In the genomic region with DNA sequence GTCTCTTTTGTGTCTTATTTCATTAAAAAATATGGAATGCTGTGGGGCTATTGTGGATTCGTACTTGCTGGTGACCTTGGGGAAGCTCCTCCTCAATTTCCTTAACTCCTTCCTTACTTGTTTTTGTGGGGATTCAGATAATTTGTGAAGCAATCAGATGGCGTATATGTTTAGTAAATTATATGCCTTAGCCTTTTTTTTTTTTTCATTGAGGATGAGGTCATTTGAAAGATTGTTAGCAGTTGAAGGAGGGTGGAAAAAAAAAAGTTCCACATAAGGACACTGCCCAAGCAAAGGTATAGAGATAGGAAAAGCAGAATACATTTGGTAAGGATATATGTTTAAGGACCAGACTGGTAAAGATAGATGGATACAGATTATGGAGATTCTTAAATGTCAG, we compare ENCODE assay signal across 22 cellular contexts. TPM values are rescaled to one million over a fixed set of nuclear protein-coding genes. Genes with fewer than 3 reads are reported as not detected.
DNase-seq lines count a peak whose midpoint lies in the region; ATAC-seq and TF ChIP-seq lines count a peak whose summit lies in the region.
"Had no signal": no experiment of that assay in that cellular context is flagged by ENCODE, and none has a peak within 500 bp of the region (broad histone marks: within the 10 kb centered on the region; RNA-seq: fewer than 3 reads in every experiment).

No MANE protein-coding gene starts in this region.

- H3K4me1 Mint-ChIP-seq in CD4-positive, CD25-positive, alpha-beta regulatory T cell, result peaks cover 60 to 79% (median 70%) of the 10 kb centered on the region in 4 donors
- peaks cover 58% of the 10 kb centered on the region for H3K4me1 Mint-ChIP-seq in activated CD8-positive, alpha-beta T cell treated with anti-CD3 and anti-CD28 coated beads for 36 hours (ENCODE audit: low read depth)
- peaks cover 34 to 67% of the 10 kb centered on the region in 2 donors for H3K4me1 Mint-ChIP-seq in stimulated activated naive B cell treated with anti-CD40 and anti-IgM and Interleukin-4, amounts not matched to agents 10 μg/mL and 1 μg/mL and 100 μg/mL, for 72 hours

- POLR2A ChIA-PET in activated CD8-positive, alpha-beta T cell treated with anti-CD3 and anti-CD28 coated beads for 36 hours (lab: Charles Lee), result no interaction called here

- peak overlapping the region; percentile 10 for H3K4me3 ChIP-seq in CD4-positive, CD25-positive, alpha-beta regulatory T cell (ENCODE audit: low read depth, low read length)
- no peak overlapping the region for H3K4me3 ChIP-seq in RWPE2 (ENCODE audit: severe bottlenecking)
- H3K4me3 ChIP-seq in sigmoid colon, result peak overlapping the region in 1 of 4 donors; percentile 9
- no peak overlapping the region for H3K4me3 ChIP-seq in uterus
- H3K4me3 ChIP-seq: SK-N-MC had no signal

- peak overlapping the region in 1 of 3 donors; percentile 71 for H3K27ac Mint-ChIP-seq in CD4-positive, CD25-positive, alpha-beta regulatory T cell
- H3K27ac Mint-ChIP-seq in activated CD8-positive, alpha-beta T cell treated with anti-CD3 and anti-CD28 coated beads for 36 hours, result no peak overlapping the region
- H3K27ac Mint-ChIP-seq in stimulated activated naive B cell treated with anti-CD40 and anti-IgM and Interleukin-4, amounts not matched to agents 10 μg/mL and 1 μg/mL and 100 μg/mL, for 72 hours, result no peak overlapping the region
- H3K27ac Mint-ChIP-seq: activated naive CD4-positive, alpha-beta T cell treated with anti-CD3 and anti-CD28 coated beads for 36 hours; nephron; stimulated activated naive CD8-positive, alpha-beta T cell treated with anti-CD3 and anti-CD28 coated beads, Interleukin-15, Interleukin-2, amounts not matched to agents 100 ng/mL and 50 ng/mL, for 24 hours had no signal

- H3K36me3 ChIP-seq in CD4-positive, CD25-positive, alpha-beta regulatory T cell (ENCODE audit: control insufficient read depth, insufficient read depth, low read length), result no peaks in the 10 kb centered on the region
- H3K36me3 ChIP-seq in RWPE2 (ENCODE audit: low read depth) (no peaks in the 10 kb centered on the region), sigmoid colon (no peaks in the 10 kb centered on the region), uterus (no peaks in the 10 kb centered on the region)

- H3K9me3 ChIP-seq in CD4-positive, CD25-positive, alpha-beta regulatory T cell (ENCODE audit: control insufficient read depth in 2 of 2, low read length in 2 of 2), result no peaks in the 10 kb centered on the region
- H3K9me3 ChIP-seq in RWPE2 (ENCODE audit: severe bottlenecking) (no peaks in the 10 kb centered on the region), sigmoid colon (no peaks in the 10 kb centered on the region), uterus (no peaks in the 10 kb centered on the region)

- no peaks in the 10 kb centered on the region for H3K27me3 Mint-ChIP-seq in CD4-positive, CD25-positive, alpha-beta regulatory T cell
- no peaks in the 10 kb centered on the region for H3K27me3 Mint-ChIP-seq in activated CD8-positive, alpha-beta T cell treated with anti-CD3 and anti-CD28 coated beads for 36 hours
- no peaks in the 10 kb centered on the region for H3K27me3 Mint-ChIP-seq in stimulated activated naive B cell treated with anti-CD40 and anti-IgM and Interleukin-4, amounts not matched to agents 10 μg/mL and 1 μg/mL and 100 μg/mL, for 72 hours
- H3K27me3 Mint-ChIP-seq: stimulated activated naive CD8-positive, alpha-beta T cell treated with anti-CD3 and anti-CD28 coated beads, Interleukin-15, Interleukin-2, amounts not matched to agents 100 ng/mL and 50 ng/mL, for 24 hours had no signal

- H3K4me3 Mint-ChIP-seq in CD4-positive, CD25-positive, alpha-beta regulatory T cell, result peak overlapping the region; percentile 3 to 99 (median 38)
- H3K4me3 Mint-ChIP-seq in activated CD8-positive, alpha-beta T cell treated with anti-CD3 and anti-CD28 coated beads for 36 hours, result no peak overlapping the region
- H3K4me3 Mint-ChIP-seq in stimulated activated naive B cell treated with anti-CD40 and anti-IgM and Interleukin-4, amounts not matched to agents 10 μg/mL and 1 μg/mL and 100 μg/mL, for 72 hours, result no peak overlapping the region
- H3K4me3 Mint-ChIP-seq: activated naive CD4-positive, alpha-beta T cell treated with anti-CD3 and anti-CD28 coated beads for 36 hours had no signal

- 41 to 67% methylated on average over 2 of the region's 2 CpGs for WGBS in sigmoid colon, 2 donors

- no peak for TF ChIP-seq EP300 in sigmoid colon (IDR thresholded peaks at IDR 0.05)

- H3K4me1 ChIP-seq in CD4-positive, CD25-positive, alpha-beta regulatory T cell (ENCODE audit: control insufficient read depth, insufficient read depth, low read length, poor library complexity, severe bottlenecking), result peaks cover 45% of the 10 kb centered on the region
- H3K4me1 ChIP-seq in RWPE2 (ENCODE audit: insufficient read depth, poor library complexity, severe bottlenecking) (peaks cover 63% of the 10 kb centered on the region), sigmoid colon (peaks cover 0 to 67% (median 54%) of the 10 kb centered on the region in 4 donors), uterus (no peaks in the 10 kb centered on the region)

- peaks cover 3% of the 10 kb centered on the region for H3K36me3 Mint-ChIP-seq in CD4-positive, CD25-positive, alpha-beta regulatory T cell
- peaks cover 11% of the 10 kb centered on the region for H3K36me3 Mint-ChIP-seq in activated CD8-positive, alpha-beta T cell treated with anti-CD3 and anti-CD28 coated beads for 36 hours (ENCODE audit: low read depth)
- H3K36me3 Mint-ChIP-seq in stimulated activated naive B cell treated with anti-CD40 and anti-IgM and Interleukin-4, amounts not matched to agents 10 μg/mL and 1 μg/mL and 100 μg/mL, for 72 hours, result peaks cover 4 to 11% of the 10 kb centered on the region in 2 donors

- intact Hi-C loops in sigmoid colon (cut with DNase I) (no loop called here), uterus (cut with DNase I; ENCODE audit: low total_unique reads) (no loop called here)
- intact Hi-C loops in activated CD8-positive, alpha-beta T cell treated with anti-CD3 and anti-CD28 coated beads for 36 hours (cut with micrococcal nuclease), result no loop called here

- no peaks in the 10 kb centered on the region for H3K9me3 Mint-ChIP-seq in CD4-positive, CD25-positive, alpha-beta regulatory T cell
- no peaks in the 10 kb centered on the region for H3K9me3 Mint-ChIP-seq in activated CD8-positive, alpha-beta T cell treated with anti-CD3 and anti-CD28 coated beads for 36 hours
- no peaks in the 10 kb centered on the region for H3K9me3 Mint-ChIP-seq in stimulated activated naive B cell treated with anti-CD40 and anti-IgM and Interleukin-4, amounts not matched to agents 10 μg/mL and 1 μg/mL and 100 μg/mL, for 72 hours
- H3K9me3 Mint-ChIP-seq: activated naive CD4-positive, alpha-beta T cell treated with anti-CD3 and anti-CD28 coated beads for 36 hours; stimulated activated naive CD8-positive, alpha-beta T cell treated with anti-CD3 and anti-CD28 coated beads, Interleukin-15, Interleukin-2, amounts not matched to agents 100 ng/mL and 50 ng/mL, for 24 hours had no signal

- CTCF ChIA-PET in activated CD8-positive, alpha-beta T cell treated with anti-CD3 and anti-CD28 coated beads for 36 hours (lab: Charles Lee), result interaction anchor here (0.9 to 9.5 kb wide), 2 partner anchors 8 to 45 kb away, joined by 3 to 51 read pairs; no protein-coding TSS in a partner anchor

- TF ChIP-seq CTCF in RWPE2 (IDR thresholded peaks at IDR 0.05; ENCODE audit: poor library complexity, severe bottlenecking), result no peak
- TF ChIP-seq CTCF in sigmoid colon (IDR thresholded peaks at IDR 0.05), result no peak
- TF ChIP-seq CTCF in uterus (IDR thresholded peaks at IDR 0.05), result no peak
- TF ChIP-seq CTCF in activated CD8-positive, alpha-beta T cell treated with anti-CD3 and anti-CD28 coated beads for 36 hours (IDR thresholded peaks at IDR 0.05), result no peak

- no peak for TF ChIP-seq POLR2A in sigmoid colon (IDR thresholded peaks at IDR 0.05)
- TF ChIP-seq POLR2A in uterus (IDR thresholded peaks at IDR 0.05), result no peak

- no peak for ATAC-seq in CD4-positive, CD25-positive, alpha-beta regulatory T cell (ENCODE audit: low read depth in 2 of 2)
- ATAC-seq in RWPE2 (ENCODE audit: low read depth), result no peak
- ATAC-seq in HG03159 (IDR thresholded peaks at IDR 0.05; ENCODE audit: unreplicated experiment), result no peak
- no peak for ATAC-seq in activated CD8-positive, alpha-beta T cell treated with anti-CD3 and anti-CD28 coated beads for 36 hours
- ATAC-seq in stimulated activated naive B cell treated with anti-CD40 and anti-IgM and Interleukin-4, amounts not matched to agents 10 μg/mL and 1 μg/mL and 100 μg/mL, for 72 hours (replicated peaks), result no peak
- ATAC-seq: right cardiac atrium had no signal

- H3K27me3 ChIP-seq in CD4-positive, CD25-positive, alpha-beta regulatory T cell (ENCODE audit: control insufficient read depth, insufficient read depth, low read length), result no peaks in the 10 kb centered on the region
- H3K27me3 ChIP-seq in RWPE2 (ENCODE audit: insufficient read depth, poor library complexity, severe bottlenecking) (no peaks in the 10 kb centered on the region), sigmoid colon (no peaks in the 10 kb centered on the region), uterus (no peaks in the 10 kb centered on the region)

- DNase-seq in CD4-positive, CD25-positive, alpha-beta regulatory T cell, result no peak
- DNase-seq in RWPE2 (ENCODE audit: low spot score) (no peak), epithelial cell of prostate (ENCODE audit: low read depth, low spot score) (no peak), sigmoid colon (no peak), uterus (no peak)
- no peak for DNase-seq in activated CD8-positive, alpha-beta T cell treated with anti-CD3 and anti-CD28 coated beads for 36 hours
- no peak for DNase-seq in stimulated activated naive B cell treated with anti-CD40 and anti-IgM and Interleukin-4, amounts not matched to agents 10 μg/mL and 1 μg/mL and 100 μg/mL, for 72 hours
- DNase-seq: activated naive CD4-positive, alpha-beta T cell treated with anti-CD3 and anti-CD28 coated beads for 36 hours; DMS153; H7; kidney glomerular epithelial cell; NCI-H146; NCI-H446; OCI-M1; right cardiac atrium; stimulated activated CD4-positive, alpha-beta T cell treated with anti-CD3 and anti-CD28 coated beads, Interleukin-4, amount 100 ng/mL, for 4 hours had no signal

- no peak overlapping the region for H3K27ac ChIP-seq in CD4-positive, CD25-positive, alpha-beta regulatory T cell (ENCODE audit: insufficient read depth, low read length, poor library complexity, severe bottlenecking)
- H3K27ac ChIP-seq in RWPE2 (ENCODE audit: poor library complexity, severe bottlenecking), result peak overlapping the region; percentile 91
- peak overlapping the region; percentile 98 for H3K27ac ChIP-seq in epithelial cell of prostate
- H3K27ac ChIP-seq in sigmoid colon, result peak overlapping the region; percentile 8 to 97 (median 71)
- no peak overlapping the region for H3K27ac ChIP-seq in uterus
- H3K27ac ChIP-seq: SK-N-MC had no signal

RNA-seq across cellular contexts. Expression of a gene that starts 3.3 kb away (rescaled TPM):
- 44.0 TPM for total RNA-seq in CD4-positive, CD25-positive, alpha-beta regulatory T cell
- 100 to 1,000 TPM; 111 to 156 (median 145) TPM for polyA plus RNA-seq in CD4-positive, CD25-positive, alpha-beta regulatory T cell
- total RNA-seq in sigmoid colon (100 to 1,000 TPM in 2 of 4 donors, 10 to 100 TPM in 2; 78.3 to 110 (median 94.1) TPM), uterus (100 to 1,000 TPM; 108 to 131 (median 113) TPM)
- 10 to 100 TPM; 15.6 to 34.4 (median 19.0) TPM for polyA plus RNA-seq in sigmoid colon
- 10 to 100 TPM; 25.7 to 26.3 TPM for total RNA-seq in activated CD8-positive, alpha-beta T cell treated with anti-CD3 and anti-CD28 coated beads for 36 hours

RNA-seq across cellular contexts. Expression of a gene that starts 24.0 kb away (rescaled TPM):
- total RNA-seq in CD4-positive, CD25-positive, alpha-beta regulatory T cell, result not detected
- not detected for polyA plus RNA-seq in CD4-positive, CD25-positive, alpha-beta regulatory T cell
- not detected for total RNA-seq in sigmoid colon
- not detected for polyA plus RNA-seq in sigmoid colon
- total RNA-seq in uterus, result 1 to 10 TPM in 1 of 4 donors, under 1 TPM in 1, not detected in 2; 0.51 to 1.0 TPM
- not detected for total RNA-seq in activated CD8-positive, alpha-beta T cell treated with anti-CD3 and anti-CD28 coated beads for 36 hours
- total RNA-seq: activated naive CD4-positive, alpha-beta T cell treated with anti-CD3 and anti-CD28 coated beads for 36 hours; cardiac septum; endothelial cell of umbilical vein; H7; right cardiac atrium had no signal
- polyA plus RNA-seq: endothelial cell of umbilical vein, right cardiac atrium had no signal

Comparison
In these comparisons a context has a peak if more than half of its experiments do, and no peak if none do; other contexts are left out.
1. H3K27ac ChIP-seq: peak in RWPE2 (single experiment), epithelial cell of prostate (single experiment) and sigmoid colon (4 of 4); none in CD4-positive, CD25-positive, alpha-beta regulatory T cell (single experiment) and uterus (0 of 2).
2. H3K4me3 Mint-ChIP-seq: peak in CD4-positive, CD25-positive, alpha-beta regulatory T cell (4 of 4); none in activated CD8-positive, alpha-beta T cell treated with anti-CD3 and anti-CD28 coated beads for 36 hours (single experiment) and stimulated activated naive B cell treated with anti-CD40 and anti-IgM and Interleukin-4, amounts not matched to agents 10 μg/mL and 1 μg/mL and 100 μg/mL, for 72 hours (0 of 2).